In genomic region chr19:52397310-52398090, GRCh38 we compare ENCODE assay signal across 8 cellular contexts. TPM values are rescaled to one million over a fixed set of nuclear protein-coding genes. Genes with fewer than 3 reads are reported as not detected.
DNase-seq lines count a peak whose midpoint lies in the region; ATAC-seq and TF ChIP-seq lines count a peak whose summit lies in the region.

Gene ZNF528, plus strand, starts transcription at chr19:52397849. Its CDS starts 4,165 bp downstream, at chr19:52402014.

- H3K27ac ChIP-seq in CD8-positive, alpha-beta T cell (ENCODE audit: low read depth, low read length), result peak within 1 kb of the TSS; percentile 67
- H3K27ac ChIP-seq in breast epithelium (peak within 1 kb of the TSS; percentile 71 to 77), skeletal muscle tissue (ENCODE audit: low read depth, low read length) (peak within 1 kb of the TSS; percentile 66)

- H3K27me3 Mint-ChIP-seq in CD8-positive, alpha-beta T cell (ENCODE audit: low read depth), result no peaks in the 10 kb centered on the region

- peaks cover 25% of the 10 kb centered on the region for H3K4me1 Mint-ChIP-seq in CD8-positive, alpha-beta T cell (ENCODE audit: low read depth)

- H3K27ac Mint-ChIP-seq in CD8-positive, alpha-beta T cell, result peak within 1 kb of the TSS; percentile 93

- no peak for TF ChIP-seq POLR2A in breast epithelium (IDR thresholded peaks at IDR 0.05)

- TF ChIP-seq CTCF in CD8-positive, alpha-beta T cell (IDR thresholded peaks at IDR 0.05), result no peak
- no peak for TF ChIP-seq CTCF in WI38 (IDR thresholded peaks at IDR 0.05; ENCODE audit: low read depth, low read length)
- no peak for TF ChIP-seq CTCF in breast epithelium (IDR thresholded peaks at IDR 0.05)

- H3K9me3 Mint-ChIP-seq in CD8-positive, alpha-beta T cell, result peaks cover 37% of the 10 kb centered on the region

- peaks cover 13% of the 10 kb centered on the region for H3K4me1 ChIP-seq in CD8-positive, alpha-beta T cell (ENCODE audit: insufficient read depth, low read length)
- peaks cover 0 to 4% of the 10 kb centered on the region in 2 donors for H3K4me1 ChIP-seq in breast epithelium
- peaks cover 11 to 12% (median 12%) of the 10 kb centered on the region in 3 donors for H3K4me1 ChIP-seq in skeletal muscle tissue (ENCODE audit: control insufficient read depth in 3 of 3, insufficient read depth in 3 of 3, low read length in 3 of 3)

- H3K36me3 Mint-ChIP-seq in CD8-positive, alpha-beta T cell, result peaks cover 87% of the 10 kb centered on the region

- CTCF ChIA-PET in CD8-positive, alpha-beta T cell (lab: Charles Lee), result interaction anchor here (0.6 kb wide), 1 partner anchor 341 kb away, joined by 3 read pairs; no protein-coding TSS in a partner anchor

- peak within 1 kb of the TSS; percentile 77 for H3K4me3 ChIP-seq in CD8-positive, alpha-beta T cell (ENCODE audit: low read depth, low read length)
- H3K4me3 ChIP-seq in WI38 (ENCODE audit: low read depth, low read length) (peak within 1 kb of the TSS; percentile 87), breast epithelium (peak within 1 kb of the TSS; percentile 70 to 95 (median 86)), iPS-11a (ENCODE audit: low read depth, low read length) (peak within 1 kb of the TSS; percentile 44), skeletal muscle tissue (ENCODE audit: low read length in 3 of 3) (peak within 1 kb of the TSS; percentile 76 to 95 (median 93))

- peak within 1 kb of the TSS; percentile 66 to 97 (median 89) for H3K9ac ChIP-seq in skeletal muscle tissue (ENCODE audit: low read depth in 1 of 3, low read length in 3 of 3)

- POLR2A ChIA-PET in CD8-positive, alpha-beta T cell (lab: Charles Lee), result interaction anchor here (1.0 to 1.7 kb wide), 4 partner anchors 11 to 209 kb away, joined by 3 to 8 read pairs (median 4); partner anchors contain the start of genes ZNF578 and ZNF880

- H3K27me3 ChIP-seq in CD8-positive, alpha-beta T cell (ENCODE audit: insufficient read depth, low read length), result no peaks in the 10 kb centered on the region
- no peaks in the 10 kb centered on the region for H3K27me3 ChIP-seq in breast epithelium
- H3K27me3 ChIP-seq in skeletal muscle tissue (ENCODE audit: control insufficient read depth in 3 of 3, insufficient read depth in 3 of 3, low read length in 3 of 3), result no peaks in the 10 kb centered on the region

- intact Hi-C loops in CD8-positive, alpha-beta T cell (cut with DNase I, micrococcal nuclease), result loop anchor here (1.0 to 5.0 kb wide), 10 partner anchors 27 to 706 kb away; partner anchors contain the start of genes ZNF701 (in 2 of the 2), ZNF160 (in 1 of the 2), ZNF578 (in 1 of the 2) and ZNF610 (in 1 of the 2)
- intact Hi-C loops in breast epithelium (cut with DNase I; ENCODE audit: low total_unique reads), result no loop called here

- H3K9me3 ChIP-seq in CD8-positive, alpha-beta T cell (ENCODE audit: low read length), result peaks cover 8% of the 10 kb centered on the region
- H3K9me3 ChIP-seq in breast epithelium (peaks cover 19 to 37% of the 10 kb centered on the region in 2 donors), skeletal muscle tissue (ENCODE audit: control insufficient read depth in 3 of 3, low read length in 3 of 3) (peaks cover 0 to 4% (median 1%) of the 10 kb centered on the region in 3 donors)

- peaks cover 13% of the 10 kb centered on the region for H3K36me3 ChIP-seq in CD8-positive, alpha-beta T cell (ENCODE audit: insufficient read depth, low read length)
- peaks cover 11% of the 10 kb centered on the region for H3K36me3 ChIP-seq in breast epithelium
- H3K36me3 ChIP-seq in skeletal muscle tissue (ENCODE audit: control insufficient read depth in 3 of 3, insufficient read depth in 3 of 3, low read length in 3 of 3), result peaks cover 23 to 40% (median 40%) of the 10 kb centered on the region in 3 donors

- peak; percentile 81 to 98 (median 95) for DNase-seq in CD8-positive, alpha-beta T cell
- DNase-seq in NCI-H146 (lab: John Stamatoyannopoulos, UW) (peak; percentile 97), breast epithelium (ENCODE audit: low spot score in 2 of 2) (peak; percentile 84 to 96)

- peak; percentile 98 for ATAC-seq in CD8-positive, alpha-beta T cell
- ATAC-seq in GM21786 (IDR thresholded peaks at IDR 0.05; ENCODE audit: unreplicated experiment) (peak; percentile 72), HG03439 (IDR thresholded peaks at IDR 0.05; ENCODE audit: unreplicated experiment) (no peak)

- peak within 1 kb of the TSS; percentile 88 for H3K4me3 Mint-ChIP-seq in CD8-positive, alpha-beta T cell

RNA-seq across cellular contexts. Expression of gene ZNF528, which starts in this region (rescaled TPM):
- 10 to 100 TPM; 12.2 to 15.3 TPM for total RNA-seq in CD8-positive, alpha-beta T cell
- total RNA-seq in breast epithelium, result 10 to 100 TPM; 20.5 to 29.0 (median 28.2) TPM
- total RNA-seq in skeletal muscle tissue, result 14.1 TPM
